Comparison of ENCODE assay signal across 30 cellular contexts in genomic region chr2:223404616-223405015, GRCh38.
"Had no signal": no experiment of that assay in that cellular context is flagged by ENCODE, and none has a peak within 500 bp of the region (broad histone marks: within the 10 kb centered on the region; RNA-seq: fewer than 3 reads in every experiment).

No MANE protein-coding gene starts in this region.

- H3K27me3 ChIP-seq: pancreas, stomach, testis, thyroid gland, transverse colon, upper lobe of left lung, vagina had no signal

- H3K9me3 ChIP-seq: left ventricle myocardium inferior, mucosa of descending colon, pancreas, prostate gland, stomach, testis, thyroid gland, transverse colon, upper lobe of left lung, vagina had no signal

- FAIRE-seq: islet of Langerhans, kidney, pancreas had no signal

- H3K4me3 ChIP-seq: left ventricle myocardium inferior, lung, mucosa of descending colon, pancreas, prostate gland, skin epidermis, stomach, testis, thyroid gland, transverse colon, upper lobe of left lung, vagina had no signal

- H3K4me1 ChIP-seq: left ventricle myocardium inferior, pancreas, prostate gland, stomach, testis, thyroid gland, transverse colon, upper lobe of left lung, vagina had no signal

- ATAC-seq: left colon; mucosa of descending colon; naive thymus-derived CD4-positive, alpha-beta T cell; pancreas; right cardiac atrium; sciatic nerve; stimulated activated naive B cell treated with anti-CD40 and anti-IgM and Interleukin-4, amounts not matched to agents 10 μg/mL and 1 μg/mL and 100 μg/mL, for 72 hours; stimulated activated naive CD8-positive, alpha-beta T cell treated with anti-CD3 and anti-CD28 coated beads, Interleukin-15, Interleukin-2, amounts not matched to agents 100 U/mL and 50 U/mL, for 24 hours had no signal

- H3K36me3 ChIP-seq: left ventricle myocardium inferior, pancreas, prostate gland, stomach, thyroid gland, transverse colon, upper lobe of left lung, vagina had no signal

- DNase-seq: hypothalamus; immature natural killer cell; kidney; left colon; left ventricle myocardium inferior; midbrain; mucosa of descending colon; naive thymus-derived CD4-positive, alpha-beta T cell; nucleus accumbens; pancreas; posterior cingulate gyrus; retina; right cardiac atrium; stimulated activated CD4-positive, alpha-beta T cell treated with anti-CD3 and anti-CD28 coated beads, Interleukin-12 subunit alpha, Interleukin-12 subunit beta, amount 100 ng/mL, for 4 hours; stimulated activated CD4-positive, alpha-beta T cell treated with anti-CD3 and anti-CD28 coated beads, Interleukin-15, amount 100 ng/mL, for 24 hours; stimulated activated CD4-positive, alpha-beta T cell treated with anti-CD3 and anti-CD28 coated beads, Interleukin-2, amount 100 ng/mL, for 24 hours; stimulated activated CD4-positive, alpha-beta T cell treated with anti-CD3 and anti-CD28 coated beads, Interleukin-4, amount 100 ng/mL, for 1 hour; stimulated activated naive B cell treated with anti-CD40 and anti-IgM and Interleukin-4, amounts not matched to agents 10 μg/mL and 1 μg/mL and 100 μg/mL, for 72 hours; stimulated activated naive CD8-positive, alpha-beta T cell treated with anti-CD3 and anti-CD28 coated beads, Interleukin-15, Interleukin-2, amounts not matched to agents 100 U/mL and 50 U/mL, for 24 hours; stomach; testis; thyroid gland; transverse colon; upper lobe of left lung had no signal

- H3K27ac ChIP-seq: left ventricle myocardium inferior, pancreas, prostate gland, skin epidermis, stomach, testis, thyroid gland, transverse colon, upper lobe of left lung, vagina had no signal
